Comparison of ENCODE assay signal across 1 cellular context in genomic region chr16:28213396-28213795, GRCh38.
TF ChIP-seq lines count a peak whose summit lies in the region.

No MANE protein-coding gene starts in this region.

TF ChIP-seq in GM12878, 131 proteins besides CTCF, POLR2A, EP300 and RAD21:
- TF ChIP-seq USF1 (IDR thresholded peaks at IDR 0.05; ENCODE audit: borderline replicate concordance, extremely low read length, insufficient read depth, low read depth, low read length): no peak
- TF ChIP-seq, protein P1, sequence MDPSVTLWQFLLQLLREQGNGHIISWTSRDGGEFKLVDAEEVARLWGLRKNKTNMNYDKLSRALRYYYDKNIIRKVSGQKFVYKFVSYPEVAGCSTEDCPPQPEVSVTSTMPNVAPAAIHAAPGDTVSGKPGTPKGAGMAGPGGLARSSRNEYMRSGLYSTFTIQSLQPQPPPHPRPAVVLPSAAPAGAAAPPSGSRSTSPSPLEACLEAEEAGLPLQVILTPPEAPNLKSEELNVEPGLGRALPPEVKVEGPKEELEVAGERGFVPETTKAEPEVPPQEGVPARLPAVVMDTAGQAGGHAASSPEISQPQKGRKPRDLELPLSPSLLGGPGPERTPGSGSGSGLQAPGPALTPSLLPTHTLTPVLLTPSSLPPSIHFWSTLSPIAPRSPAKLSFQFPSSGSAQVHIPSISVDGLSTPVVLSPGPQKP (IDR thresholded peaks at IDR 0.05; ENCODE audit: low read depth, low read length): no peak
- no peak for TF ChIP-seq EGR1 (IDR thresholded peaks at IDR 0.05; ENCODE audit: borderline replicate concordance in 1 of 2, low read depth in 2 of 2, low read length in 2 of 2)
- TF ChIP-seq, protein P2, sequence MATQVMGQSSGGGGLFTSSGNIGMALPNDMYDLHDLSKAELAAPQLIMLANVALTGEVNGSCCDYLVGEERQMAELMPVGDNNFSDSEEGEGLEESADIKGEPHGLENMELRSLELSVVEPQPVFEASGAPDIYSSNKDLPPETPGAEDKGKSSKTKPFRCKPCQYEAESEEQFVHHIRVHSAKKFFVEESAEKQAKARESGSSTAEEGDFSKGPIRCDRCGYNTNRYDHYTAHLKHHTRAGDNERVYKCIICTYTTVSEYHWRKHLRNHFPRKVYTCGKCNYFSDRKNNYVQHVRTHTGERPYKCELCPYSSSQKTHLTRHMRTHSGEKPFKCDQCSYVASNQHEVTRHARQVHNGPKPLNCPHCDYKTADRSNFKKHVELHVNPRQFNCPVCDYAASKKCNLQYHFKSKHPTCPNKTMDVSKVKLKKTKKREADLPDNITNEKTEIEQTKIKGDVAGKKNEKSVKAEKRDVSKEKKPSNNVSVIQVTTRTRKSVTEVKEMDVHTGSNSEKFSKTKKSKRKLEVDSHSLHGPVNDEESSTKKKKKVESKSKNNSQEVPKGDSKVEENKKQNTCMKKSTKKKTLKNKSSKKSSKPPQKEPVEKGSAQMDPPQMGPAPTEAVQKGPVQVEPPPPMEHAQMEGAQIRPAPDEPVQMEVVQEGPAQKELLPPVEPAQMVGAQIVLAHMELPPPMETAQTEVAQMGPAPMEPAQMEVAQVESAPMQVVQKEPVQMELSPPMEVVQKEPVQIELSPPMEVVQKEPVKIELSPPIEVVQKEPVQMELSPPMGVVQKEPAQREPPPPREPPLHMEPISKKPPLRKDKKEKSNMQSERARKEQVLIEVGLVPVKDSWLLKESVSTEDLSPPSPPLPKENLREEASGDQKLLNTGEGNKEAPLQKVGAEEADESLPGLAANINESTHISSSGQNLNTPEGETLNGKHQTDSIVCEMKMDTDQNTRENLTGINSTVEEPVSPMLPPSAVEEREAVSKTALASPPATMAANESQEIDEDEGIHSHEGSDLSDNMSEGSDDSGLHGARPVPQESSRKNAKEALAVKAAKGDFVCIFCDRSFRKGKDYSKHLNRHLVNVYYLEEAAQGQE (IDR thresholded peaks at IDR 0.05; ENCODE audit: low read depth, low read length): no peak
- TF ChIP-seq KLF5 (IDR thresholded peaks at IDR 0.05; ENCODE audit: partially characterized antibody): no peak
- no peak for TF ChIP-seq MEF2B (IDR thresholded peaks at IDR 0.05; ENCODE audit: partially characterized antibody, poor library complexity, severe bottlenecking)
- no peak for TF ChIP-seq EED (IDR thresholded peaks at IDR 0.05; ENCODE audit: low read depth)
- no peak for TF ChIP-seq NKRF (conservative IDR thresholded peaks at IDR 0.05)
- no peak for TF ChIP-seq ZBTB4 (CRISPR knock-in tag; IDR thresholded peaks at IDR 0.05)
- no peak for TF ChIP-seq ETV6 (conservative IDR thresholded peaks at IDR 0.05 in 1 of 2, IDR thresholded peaks at IDR 0.05 in 1 of 2; ENCODE audit: borderline replicate concordance in 1 of 2, low read depth in 1 of 2)
- TF ChIP-seq ESRRA (IDR thresholded peaks at IDR 0.05; ENCODE audit: low read length): no peak
- TF ChIP-seq E4F1 (IDR thresholded peaks at IDR 0.05; ENCODE audit: borderline replicate concordance, partially characterized antibody): no peak
